Comparison of ENCODE assay signal across 8 cellular contexts in the genomic region with DNA sequence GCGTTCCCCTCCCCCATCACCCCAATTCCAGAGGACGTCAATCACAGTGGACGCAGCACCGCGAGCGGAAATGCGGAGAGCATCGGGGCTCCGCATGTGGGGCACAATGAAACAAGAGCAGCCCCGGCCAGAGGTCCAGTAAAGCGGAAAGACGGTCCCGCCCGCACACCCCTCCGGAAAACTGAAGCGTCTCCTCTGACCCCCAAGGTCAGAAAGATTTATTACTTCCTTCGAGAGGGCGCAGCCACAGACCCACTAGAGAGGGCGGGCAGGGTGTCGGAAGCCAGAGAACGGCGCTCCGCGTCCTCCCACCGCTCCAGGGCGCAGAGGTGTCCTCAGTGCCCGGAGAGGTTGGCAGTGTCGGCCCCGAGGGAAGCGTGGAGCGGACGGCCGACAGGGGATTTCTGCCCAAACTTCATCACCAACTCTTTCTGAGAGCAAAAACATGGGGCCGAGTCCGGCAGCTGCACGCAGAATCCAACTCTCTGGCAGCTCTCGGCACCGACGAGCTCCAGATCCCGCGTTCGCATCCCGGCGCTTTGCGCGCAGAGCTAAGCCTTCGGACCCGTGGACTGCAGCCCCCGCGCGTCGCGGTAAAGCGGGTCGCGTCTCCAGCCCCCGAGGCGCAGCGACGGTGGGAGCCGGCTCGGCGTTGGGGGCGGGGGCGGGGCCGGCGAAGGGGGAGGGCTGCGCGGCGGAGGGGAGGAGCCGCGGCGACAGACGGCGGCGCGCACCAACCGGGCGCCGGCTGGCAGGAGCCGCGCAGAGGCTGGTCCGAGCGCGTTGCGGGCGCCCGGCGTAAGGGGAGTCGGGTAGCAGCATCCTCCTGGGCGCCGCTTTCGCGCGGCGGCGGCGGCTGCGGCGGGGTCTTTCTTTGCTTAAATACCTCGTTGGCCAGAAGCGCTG. TPM values are rescaled to one million over a fixed set of nuclear protein-coding genes. Genes with fewer than 3 reads are reported as not detected.
A peak's percentile ranks its signal among the peaks of the same experiment; 100 is the strongest.
DNase-seq lines count a peak whose midpoint lies in the region; ATAC-seq and TF ChIP-seq lines count a peak whose summit lies in the region.

CHST2 (plus strand) TSS at position 763 of the 906 bp plus-strand sequence. CDS start 1,046 bp downstream, outside the sequence.

- H3K4me1 Mint-ChIP-seq in activated CD4-positive, alpha-beta T cell treated with anti-CD3 and anti-CD28 coated beads for 36 hours, result peaks cover 27% of the 10 kb centered on the region
- peaks cover 29% of the 10 kb centered on the region for H3K4me1 Mint-ChIP-seq in dendritic cell treated with granulocyte-macrophage colony-stimulating factor and Interleukin-4, amounts not matched to agents 40 ng/mL and 50 ng/mL, for 4 days (ENCODE audit: low read depth)

- H3K36me3 Mint-ChIP-seq in activated CD4-positive, alpha-beta T cell treated with anti-CD3 and anti-CD28 coated beads for 36 hours (ENCODE audit: low read depth), result peaks cover 2% of the 10 kb centered on the region
- H3K36me3 Mint-ChIP-seq in dendritic cell treated with granulocyte-macrophage colony-stimulating factor and Interleukin-4, amounts not matched to agents 40 ng/mL and 50 ng/mL, for 4 days (ENCODE audit: low read depth), result peaks cover 15% of the 10 kb centered on the region

- peaks cover 0 to 40% of the 10 kb centered on the region in 2 donors for H3K4me1 ChIP-seq in left lung

- H3K36me3 ChIP-seq in left lung, result peaks cover 0 to 6% of the 10 kb centered on the region in 2 donors

- no peaks in the 10 kb centered on the region for H3K9me3 ChIP-seq in left lung

- intact Hi-C loops in activated CD4-positive, alpha-beta T cell treated with anti-CD3 and anti-CD28 coated beads for 36 hours (cut with DNase I, micrococcal nuclease), result loop anchor here in 1 of 2 experiments (1.0 kb wide), 4 partner anchors 37 to 118 kb away; partner anchors contain the start of gene U2SURP
- intact Hi-C loops in dendritic cell treated with granulocyte-macrophage colony-stimulating factor and Interleukin-4, amounts not matched to agents 40 ng/mL and 50 ng/mL, for 4 days (cut with micrococcal nuclease), result loop anchor here (5.0 to 10.0 kb wide), 2 partner anchors 523 to 856 kb away; partner anchors contain the start of gene DIPK2A
- intact Hi-C loops in left lung (cut with DNase I), result no loop called here

- no peak for TF ChIP-seq CTCF in left lung (IDR thresholded peaks at IDR 0.05)

- H3K4me3 ChIP-seq in left lung, result peak within 1 kb of the TSS; percentile 80 to 83

- CTCF ChIA-PET in activated CD4-positive, alpha-beta T cell treated with anti-CD3 and anti-CD28 coated beads for 36 hours (lab: Charles Lee), result interaction anchor here (0.6 to 1.3 kb wide), 5 partner anchors 8 to 164 kb away, joined by 3 to 4 read pairs (median 3); no protein-coding TSS in a partner anchor

- peak within 1 kb of the TSS; percentile 80 for H3K4me3 Mint-ChIP-seq in activated CD4-positive, alpha-beta T cell treated with anti-CD3 and anti-CD28 coated beads for 36 hours
- peak within 1 kb of the TSS; percentile 84 for H3K4me3 Mint-ChIP-seq in dendritic cell treated with granulocyte-macrophage colony-stimulating factor and Interleukin-4, amounts not matched to agents 40 ng/mL and 50 ng/mL, for 4 days

- peak within 1 kb of the TSS; percentile 76 to 79 for H3K27ac ChIP-seq in left lung

- ATAC-seq in HG02885 (IDR thresholded peaks at IDR 0.05; ENCODE audit: poor library complexity, unreplicated experiment), result peak; percentile 74
- peak; percentile 88 for ATAC-seq in activated CD4-positive, alpha-beta T cell treated with anti-CD3 and anti-CD28 coated beads for 36 hours
- peak; percentile 97 for ATAC-seq in left lung

- H3K27me3 Mint-ChIP-seq in activated CD4-positive, alpha-beta T cell treated with anti-CD3 and anti-CD28 coated beads for 36 hours, result peaks cover 2% of the 10 kb centered on the region
- peaks cover 21% of the 10 kb centered on the region for H3K27me3 Mint-ChIP-seq in dendritic cell treated with granulocyte-macrophage colony-stimulating factor and Interleukin-4, amounts not matched to agents 40 ng/mL and 50 ng/mL, for 4 days

- peak within 1 kb of the TSS; percentile 67 for H3K27ac Mint-ChIP-seq in activated CD4-positive, alpha-beta T cell treated with anti-CD3 and anti-CD28 coated beads for 36 hours
- peak within 1 kb of the TSS; percentile 80 for H3K27ac Mint-ChIP-seq in dendritic cell treated with granulocyte-macrophage colony-stimulating factor and Interleukin-4, amounts not matched to agents 40 ng/mL and 50 ng/mL, for 4 days

- H3K9me3 Mint-ChIP-seq in activated CD4-positive, alpha-beta T cell treated with anti-CD3 and anti-CD28 coated beads for 36 hours (ENCODE audit: low read depth), result no peaks in the 10 kb centered on the region
- H3K9me3 Mint-ChIP-seq in dendritic cell treated with granulocyte-macrophage colony-stimulating factor and Interleukin-4, amounts not matched to agents 40 ng/mL and 50 ng/mL, for 4 days, result no peaks in the 10 kb centered on the region

- H3K27me3 ChIP-seq in left lung, result peaks cover 0 to 55% of the 10 kb centered on the region in 2 donors

- peak; percentile 67 for DNase-seq in NK-92 treated with Interleukin-12 subunit alpha and Interleukin-12 subunit beta, amount 100 ng/mL, for 24 hours (lab: John Stamatoyannopoulos, UW)
- no peak for DNase-seq in NK-92 (lab: John Stamatoyannopoulos, UW; ENCODE audit: unreplicated experiment)
- DNase-seq in NCI-H2107 treated with DMSO at 0.1 percent for 48 hours (lab: John Stamatoyannopoulos, UW; ENCODE audit: unreplicated experiment), result peak; percentile 40
- peak; percentile 86 for DNase-seq in activated CD4-positive, alpha-beta T cell treated with anti-CD3 and anti-CD28 coated beads for 36 hours
- DNase-seq in left lung, result peak; percentile 79 to 92
- DNase-seq in stimulated activated CD4-positive, alpha-beta T cell treated with anti-CD3 and anti-CD28 coated beads, Interleukin-2, amount 100 ng/mL, for 48 hours, result peak; percentile 55 to 58

- POLR2A ChIA-PET in activated CD4-positive, alpha-beta T cell treated with anti-CD3 and anti-CD28 coated beads for 36 hours (lab: Charles Lee), result interaction anchor here (0.6 to 1.6 kb wide), 2 partner anchors 37 to 176 kb away, joined by 3 to 5 read pairs; no protein-coding TSS in a partner anchor

RNA-seq across cellular contexts. Expression of gene CHST2, which starts in this region (rescaled TPM):
- total RNA-seq in activated CD4-positive, alpha-beta T cell treated with anti-CD3 and anti-CD28 coated beads for 36 hours, result 1 to 10 TPM; 5.1 to 6.8 TPM
- 1 to 10 TPM; 6.1 to 7.7 TPM for total RNA-seq in left lung
